1 cellular context compared by ENCODE assay signal in the genomic region with DNA sequence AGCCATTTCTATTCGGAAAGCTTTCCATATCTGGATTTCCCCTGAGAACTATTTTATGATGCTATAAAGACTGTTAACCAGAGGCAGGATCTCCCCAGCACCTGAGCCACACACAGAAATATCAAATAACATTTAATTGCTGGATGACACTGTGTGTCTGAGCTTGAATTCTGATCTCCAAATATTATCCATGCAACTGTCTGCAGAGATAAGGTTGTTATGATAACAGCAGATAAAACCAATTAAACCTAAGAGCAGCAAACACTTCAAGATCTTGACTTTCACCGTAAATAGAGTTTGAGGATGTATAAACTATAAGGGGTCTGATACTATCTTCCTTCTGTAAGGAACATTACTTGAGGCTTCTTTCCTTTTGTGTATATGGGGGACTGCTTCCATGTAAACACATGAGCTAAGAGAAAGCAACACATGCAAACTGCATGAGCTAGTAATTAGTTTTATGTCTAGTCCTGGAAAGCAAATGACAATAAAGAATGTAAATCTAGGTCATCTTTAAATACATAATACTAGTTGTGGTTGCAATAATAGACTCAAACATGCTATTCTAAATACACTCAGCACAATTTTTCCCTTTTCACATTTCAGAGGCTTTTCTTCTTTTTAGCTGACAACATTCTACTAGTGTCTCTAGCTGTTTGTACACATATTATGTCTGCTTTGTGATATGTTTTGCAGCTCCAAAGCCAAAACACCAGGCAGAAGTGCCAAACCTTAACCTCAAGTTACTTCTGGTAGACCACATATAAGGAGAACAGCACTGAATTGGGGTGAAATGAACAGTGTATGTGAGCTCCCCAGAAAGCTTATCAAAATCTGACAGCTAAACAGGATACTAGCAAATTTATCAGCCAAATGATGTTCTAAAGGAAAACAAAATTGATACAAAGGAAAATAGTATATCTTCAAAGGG.
TF ChIP-seq lines count a peak whose summit lies in the region.

No MANE protein-coding gene starts in this region.

TF ChIP-seq in HEK293, 187 proteins besides CTCF, POLR2A, EP300 and RAD21 (continued from another document):
- TF ChIP-seq ZNF391 (tag by site-specific recombination; IDR thresholded peaks at IDR 0.05; ENCODE audit: borderline replicate concordance, low read depth) (peak; percentile 52; the same call in 1 of the 2 replicates), GLIS2 (tag by site-specific recombination; IDR thresholded peaks at IDR 0.05) (no peak), ZNF341 (tag by site-specific recombination; IDR thresholded peaks at IDR 0.05; ENCODE audit: low read depth) (0 out of 2 replicates have a peak, but pooled peaks have one; percentile 30)
